21 cellular contexts compared by ENCODE assay signal in genomic region chr13:53017433-53017970, GRCh38. TPM values are rescaled to one million over a fixed set of nuclear protein-coding genes. Genes with fewer than 3 reads are reported as not detected.
A peak's percentile ranks its signal among the peaks of the same experiment; 100 is the strongest.
DNase-seq lines count a peak whose midpoint lies in the region; ATAC-seq and TF ChIP-seq lines count a peak whose summit lies in the region.
"Had no signal": no experiment of that assay in that cellular context is flagged by ENCODE, and none has a peak within 500 bp of the region (broad histone marks: within the 10 kb centered on the region; RNA-seq: fewer than 3 reads in every experiment).

No MANE protein-coding gene starts in this region.

- peak overlapping the region; percentile 71 for H3K27ac ChIP-seq in neutrophil
- H3K27ac ChIP-seq in mesenchymal stem cell (ENCODE audit: low read length, poor library complexity, severe bottlenecking): no peak overlapping the region
- no peak overlapping the region for H3K27ac ChIP-seq in Karpas-422 (ENCODE audit: low read length)
- H3K27ac ChIP-seq: 22Rv1, A549, BLaER1 had no signal

- no peak overlapping the region for H2AFZ ChIP-seq in mesenchymal stem cell (ENCODE audit: low read depth, low read length)
- H2AFZ ChIP-seq in Karpas-422 (ENCODE audit: low read length): no peak overlapping the region
- H2AFZ ChIP-seq: GM23338 had no signal

- H3K4me2 ChIP-seq in mesenchymal stem cell (ENCODE audit: low read length, poor library complexity, severe bottlenecking): no peak overlapping the region
- no peak overlapping the region for H3K4me2 ChIP-seq in Karpas-422 (ENCODE audit: low read depth, low read length, poor library complexity, severe bottlenecking)
- H3K4me2 ChIP-seq: A549, BLaER1, GM23338 had no signal

- no peak overlapping the region for H3K18ac ChIP-seq in mesenchymal stem cell (ENCODE audit: low read depth in 1 of 2, low read length in 2 of 2)

- 84% methylated on average over 5 of the region's 5 CpGs for WGBS in mesenchymal stem cell

- H3K9ac ChIP-seq in mesenchymal stem cell (ENCODE audit: low read length): no peak overlapping the region
- no peak overlapping the region for H3K9ac ChIP-seq in Karpas-422 (ENCODE audit: low read length)
- H3K9ac ChIP-seq: BLaER1 had no signal

- no peaks in the 10 kb centered on the region for H3K79me2 ChIP-seq in Karpas-422 (ENCODE audit: low read length)

- H3K9me2 ChIP-seq in Karpas-422 (replicated peaks; ENCODE audit: insufficient read depth, low read length): no peaks in the 10 kb centered on the region

- peaks cover 100% of the 10 kb centered on the region in 2 experiments for H3K4me1 ChIP-seq in neutrophil (ENCODE audit: control insufficient read depth in 1 of 2, insufficient read depth in 1 of 2, low read depth in 1 of 2, low read length in 1 of 2)
- no peaks in the 10 kb centered on the region for H3K4me1 ChIP-seq in mesenchymal stem cell (ENCODE audit: control insufficient read depth, insufficient read depth, low read depth, low read length)
- peaks cover 2% of the 10 kb centered on the region for H3K4me1 ChIP-seq in Karpas-422 (ENCODE audit: low read length)
- H3K4me1 ChIP-seq: A549 had no signal

- no peak for ATAC-seq in Right ventricle myocardium inferior
- no peak for ATAC-seq in left ventricle myocardium superior
- ATAC-seq: A549; CD8-positive, alpha-beta T cell; GM23338; K562 had no signal

- no peak overlapping the region for H4K8ac ChIP-seq in mesenchymal stem cell (ENCODE audit: low read length)

- no peak overlapping the region for H2BK120ac ChIP-seq in mesenchymal stem cell (ENCODE audit: low read depth, low read length)

- H3K27me3 ChIP-seq in neutrophil: no peaks in the 10 kb centered on the region
- H3K27me3 ChIP-seq in mesenchymal stem cell (ENCODE audit: control insufficient read depth in 1 of 2, insufficient read depth in 1 of 2, low read length in 2 of 2): no peaks in the 10 kb centered on the region
- no peaks in the 10 kb centered on the region for H3K27me3 ChIP-seq in Karpas-422 (ENCODE audit: low read length)
- H3K27me3 ChIP-seq: BLaER1 had no signal

- peak; percentile 68 for DNase-seq in Right ventricle myocardium inferior (ENCODE audit: missing footprints)
- no peak for DNase-seq in left ventricle myocardium superior
- DNase-seq in SKM-1 (lab: John Stamatoyannopoulos, UW; ENCODE audit: unreplicated experiment): peak; percentile 61
- DNase-seq in mesenchymal stem cell: no peak
- DNase-seq in Karpas-422: no peak
- DNase-seq in posterior cingulate gyrus: no peak
- DNase-seq: Calu3; CD8-positive, alpha-beta T cell; DMS 273 treated with DMSO at 0.1 percent for 48 hours; DND-41; EL; HCEC 1CT; IMR-90 had no signal

- H2BK12ac ChIP-seq in mesenchymal stem cell (ENCODE audit: low read length in 2 of 2): no peak overlapping the region

- no peak overlapping the region for H4K91ac ChIP-seq in mesenchymal stem cell (ENCODE audit: low read length)

- no peaks in the 10 kb centered on the region for H3K79me1 ChIP-seq in mesenchymal stem cell (replicated peaks; ENCODE audit: low read length, poor library complexity, severe bottlenecking)

- H3K4me3 ChIP-seq in neutrophil (ENCODE audit: low read depth in 1 of 2, low read length in 1 of 2) (peak overlapping the region; percentile 21 to 22), mesenchymal stem cell (ENCODE audit: insufficient read depth in 1 of 2, low read depth in 1 of 2, low read length in 2 of 2) (no peak overlapping the region), Karpas-422 (ENCODE audit: low read length) (no peak overlapping the region)
- H3K4me3 ChIP-seq: A549, BLaER1, GM23338, K562 had no signal

- no peaks in the 10 kb centered on the region for H3K9me3 ChIP-seq in neutrophil
- no peaks in the 10 kb centered on the region for H3K9me3 ChIP-seq in mesenchymal stem cell (ENCODE audit: control insufficient read depth, low read length)
- H3K9me3 ChIP-seq in Karpas-422 (ENCODE audit: low read length): no peaks in the 10 kb centered on the region
- H3K9me3 ChIP-seq: A549, BLaER1 had no signal

- no peak overlapping the region for H2BK5ac ChIP-seq in mesenchymal stem cell (ENCODE audit: low read depth, low read length, poor library complexity, severe bottlenecking)

- H2AK5ac ChIP-seq in mesenchymal stem cell (ENCODE audit: low read length, severe bottlenecking): no peak overlapping the region

- H3K4ac ChIP-seq in mesenchymal stem cell (ENCODE audit: low read depth in 1 of 2, low read length in 2 of 2): no peak overlapping the region

- intact Hi-C loops in Right ventricle myocardium inferior (cut with DNase I): no loop called here
- intact Hi-C loops in left ventricle myocardium superior (cut with micrococcal nuclease): no loop called here
- intact Hi-C loops in posterior cingulate gyrus (cut with DNase I): no loop called here

- no peak overlapping the region for H3K23ac ChIP-seq in mesenchymal stem cell (ENCODE audit: low read length in 2 of 2)

- no peak for TF ChIP-seq CTCF in neutrophil (IDR thresholded peaks at IDR 0.05)

- no peak overlapping the region for H3K14ac ChIP-seq in mesenchymal stem cell (ENCODE audit: low read length in 2 of 2)

- H2BK15ac ChIP-seq in mesenchymal stem cell (ENCODE audit: low read depth, poor library complexity, severe bottlenecking): no peak overlapping the region

- H4K20me1 ChIP-seq in Karpas-422 (ENCODE audit: insufficient read depth, low read depth, low read length): no peaks in the 10 kb centered on the region
- H4K20me1 ChIP-seq: BLaER1 had no signal

- H3K36me3 ChIP-seq in neutrophil: no peaks in the 10 kb centered on the region
- no peaks in the 10 kb centered on the region for H3K36me3 ChIP-seq in mesenchymal stem cell (ENCODE audit: control insufficient read depth in 1 of 2, insufficient read depth in 2 of 2, low read depth in 1 of 2, low read length in 2 of 2)
- H3K36me3 ChIP-seq in Karpas-422 (ENCODE audit: insufficient read depth, low read length): no peaks in the 10 kb centered on the region
- H3K36me3 ChIP-seq: BLaER1 had no signal

RNA-seq across cellular contexts. Expression of gene OLFM4, which starts 11.1 kb away (rescaled TPM):
- total RNA-seq in Right ventricle myocardium inferior: 0.27 TPM
- 0.20 TPM for total RNA-seq in left ventricle myocardium superior
- not detected for polyA plus RNA-seq in mesenchymal stem cell (2013, experiment 1 of 2)
- polyA plus RNA-seq in mesenchymal stem cell (2013, experiment 2 of 2): not detected
- not detected in 2 replicates for total RNA-seq in Karpas-422 (2014; rRNA removed; shearing (Covaris generic); ENCODE audit: low replicate concordance)
- total RNA-seq: CD8-positive, alpha-beta T cell; G401; GM23338; IMR-90; K562 had no signal
- polyA plus RNA-seq: A549, CD14-positive monocyte, GM23338, IMR-90, K562 had no signal

Comparison
In these comparisons a context has a peak if more than half of its experiments do, and no peak if none do; other contexts are left out.
1. DNase-seq: peak in Right ventricle myocardium inferior (single experiment) and SKM-1 (single experiment); none in left ventricle myocardium superior (single experiment), mesenchymal stem cell (single experiment), Karpas-422 (single experiment) and posterior cingulate gyrus (0 of 10).
2. H3K4me3 ChIP-seq: peak in neutrophil (2 of 2); none in mesenchymal stem cell (0 of 2) and Karpas-422 (single experiment).